In the genomic region with DNA sequence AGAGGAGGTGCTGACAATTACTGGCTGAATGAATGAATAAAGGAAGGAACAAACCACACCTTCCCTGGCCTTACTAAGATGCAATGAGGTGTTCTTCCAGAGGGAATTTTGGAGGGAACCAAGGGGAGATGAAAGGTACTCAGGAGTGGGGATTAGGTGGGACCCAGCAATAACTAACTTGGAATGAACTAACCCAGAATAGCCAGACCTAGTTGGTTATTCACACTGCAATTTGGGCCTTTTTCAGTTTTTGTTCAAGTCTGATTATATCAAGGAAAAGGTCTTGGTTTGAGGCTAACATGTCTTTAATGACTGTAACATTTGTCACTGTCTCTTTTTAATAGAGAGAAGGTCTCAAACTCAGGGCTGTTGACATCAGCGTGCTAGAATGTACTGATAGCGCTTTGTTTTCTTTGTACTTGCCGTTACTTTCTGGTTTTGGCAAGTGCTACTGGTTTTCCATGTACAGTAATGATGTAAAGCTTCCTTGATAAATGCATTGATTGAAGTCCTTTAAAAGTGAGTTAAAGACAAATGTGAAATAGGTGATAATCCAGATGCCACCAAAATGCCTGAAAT, we compare ENCODE assay signal across 11 cellular contexts. TPM values are rescaled to one million over a fixed set of nuclear protein-coding genes. Genes with fewer than 3 reads are reported as not detected.
DNase-seq lines count a peak whose midpoint lies in the region; ATAC-seq and TF ChIP-seq lines count a peak whose summit lies in the region.
"Had no signal": no experiment of that assay in that cellular context is flagged by ENCODE, and none has a peak within 500 bp of the region (broad histone marks: within the 10 kb centered on the region; RNA-seq: fewer than 3 reads in every experiment).

No MANE protein-coding gene starts in this region.

- H3K36me3 Mint-ChIP-seq in HFFc6 (ENCODE audit: low read depth) = no peaks in the 10 kb centered on the region

- ATAC-seq in thoracic aorta (ENCODE audit: insufficient number of reproducible peaks, low FRiP score, low read depth) (no peak), HG02588 (IDR thresholded peaks at IDR 0.05; ENCODE audit: unreplicated experiment) (no peak)

- no peak for TF ChIP-seq RAD21 in liver (IDR thresholded peaks at IDR 0.05)

- peak overlapping the region; percentile 23; the same call in 1 of the 2 replicates for H3K27ac Mint-ChIP-seq in HFFc6

- DNase-seq in HFFc6 (peak; percentile 62), adipocyte (ENCODE audit: low read depth) (peak; percentile 34), thoracic aorta (ENCODE audit: low spot score) (no peak), MG63 (no peak), caudate nucleus (lab: John Stamatoyannopoulos, UW) (no peak)
- DNase-seq: activated CD4-positive, CD25-positive, alpha-beta regulatory T cell treated with anti-CD3 and anti-CD28 coated beads, Interleukin-2, amount 50 U/mL, for 72 hours; Kasumi-1; kidney; naive B cell had no signal

- peaks cover 66% of the 10 kb centered on the region for H3K4me1 Mint-ChIP-seq in HFFc6 (ENCODE audit: low read depth)

- peaks cover 46% of the 10 kb centered on the region for H3K4me1 ChIP-seq in adipocyte (ENCODE audit: control insufficient read depth, insufficient read depth, low read length)
- H3K4me1 ChIP-seq in liver (ENCODE audit: control insufficient read depth in 4 of 4, insufficient read depth in 4 of 4, low read length in 3 of 4) = peaks cover 3 to 18% (median 9%) of the 10 kb centered on the region in 4 donors
- H3K4me1 ChIP-seq in thoracic aorta (ENCODE audit: control insufficient read depth in 1 of 2, low read depth in 2 of 2) = peaks cover 47 to 57% of the 10 kb centered on the region in 2 donors

- H3K9ac ChIP-seq in adipocyte (ENCODE audit: low read length) (no peak overlapping the region), liver (ENCODE audit: low read depth in 1 of 2, low read length in 2 of 2) (no peak overlapping the region)

- TF ChIP-seq CTCF in HFFc6 (IDR thresholded peaks at IDR 0.05) (no peak), liver (IDR thresholded peaks at IDR 0.05; ENCODE audit: low read depth, low read length, missing input control) (no peak), thoracic aorta (IDR thresholded peaks at IDR 0.05) (no peak)

- H3K9me3 Mint-ChIP-seq in HFFc6 = no peaks in the 10 kb centered on the region
- H3K9me3 Mint-ChIP-seq: naive B cell had no signal

- H3K27me3 ChIP-seq in adipocyte (replicated peaks; ENCODE audit: control insufficient read depth, insufficient read depth, low read length) = no peaks in the 10 kb centered on the region
- no peaks in the 10 kb centered on the region for H3K27me3 ChIP-seq in liver (ENCODE audit: control insufficient read depth in 4 of 4, insufficient read depth in 4 of 4, low read length in 3 of 4)
- H3K27me3 ChIP-seq in thoracic aorta (replicated peaks; ENCODE audit: insufficient read depth) = no peaks in the 10 kb centered on the region
- no peaks in the 10 kb centered on the region for H3K27me3 ChIP-seq in MG63

- WGBS in liver = 33% methylated on average over 3 of the region's 3 CpGs

- H3K27ac ChIP-seq in liver (ENCODE audit: low read depth in 1 of 2, low read length in 2 of 2) (peak overlapping the region; percentile 57 to 79), thoracic aorta (peak overlapping the region; percentile 30 to 94), caudate nucleus (ENCODE audit: low read depth, low read length) (no peak overlapping the region)

- no peaks in the 10 kb centered on the region; the same call in 1 of the 2 replicates for H3K27me3 Mint-ChIP-seq in HFFc6 (ENCODE audit: insufficient read depth)

- H3K36me3 ChIP-seq in adipocyte (ENCODE audit: control insufficient read depth, insufficient read depth, low read length, severe bottlenecking) (no peaks in the 10 kb centered on the region), liver (ENCODE audit: control insufficient read depth in 4 of 4, insufficient read depth in 3 of 4, low read depth in 1 of 4, low read length in 3 of 4) (no peaks in the 10 kb centered on the region), thoracic aorta (no peaks in the 10 kb centered on the region), MG63 (no peaks in the 10 kb centered on the region)

- H3K4me3 Mint-ChIP-seq in HFFc6 = peak overlapping the region; percentile 7; the same call in 1 of the 2 replicates

- H3K9me3 ChIP-seq in adipocyte (ENCODE audit: control insufficient read depth, low read length) (no peaks in the 10 kb centered on the region), liver (ENCODE audit: control insufficient read depth in 4 of 4, low read length in 3 of 4) (no peaks in the 10 kb centered on the region), thoracic aorta (no peaks in the 10 kb centered on the region), MG63 (no peaks in the 10 kb centered on the region)

- H3K4me3 ChIP-seq in adipocyte (ENCODE audit: low read length) (no peak overlapping the region), liver (ENCODE audit: low read depth in 1 of 3, low read length in 3 of 3) (no peak overlapping the region), thoracic aorta (no peak overlapping the region), MG63 (no peak overlapping the region)

TF ChIP-seq in liver, 16 proteins besides CTCF, POLR2A, EP300 and RAD21:
- TF ChIP-seq GABPA (IDR thresholded peaks at IDR 0.05 in 1 of 2, conservative IDR thresholded peaks at IDR 0.05 in 1 of 2) (no peak), SP1 (IDR thresholded peaks at IDR 0.05) (no peak), EGR1 (IDR thresholded peaks at IDR 0.05; ENCODE audit: low read depth in 2 of 2) (no peak), JUND (IDR thresholded peaks at IDR 0.05) (no peak), TAF1 (conservative IDR thresholded peaks at IDR 0.05) (no peak), YY1 (IDR thresholded peaks at IDR 0.05) (no peak), NR2F2 (IDR thresholded peaks at IDR 0.05) (no peak), MAX (IDR thresholded peaks at IDR 0.05) (no peak)

RNA-seq across cellular contexts. Expression of gene PLXND1, which starts 3.2 kb away (rescaled TPM):
- 100 to 1,000 TPM in 5 of 6 experiments, 10 to 100 TPM in 1; 86.7 to 118 (median 108) TPM for total RNA-seq in HFFc6 (2021; fragmentation: NEBNext Ultra II Directional; extraction: Animal tissue kit (Norgen Biotek cat#: 25700))
- total RNA-seq in liver (10 to 100 TPM; 39.4 to 50.2 TPM), thoracic aorta (100 to 1,000 TPM; 207 to 246 TPM)
- polyA plus RNA-seq in liver = 10 to 100 TPM; 10.4 to 26.2 TPM
- total RNA-seq in MG63 (2014; rRNA removed; shearing (Covaris generic); ENCODE audit: low replicate concordance) = 5.8 and 21.9 TPM in 2 replicates

Comparison
In these comparisons a context has a peak if more than half of its experiments do, and no peak if none do; other contexts are left out.
1. DNase-seq: peak in HFFc6 (single experiment) and adipocyte (single experiment); none in thoracic aorta (single experiment), MG63 (single experiment) and caudate nucleus (0 of 61).